In the genomic region with DNA sequence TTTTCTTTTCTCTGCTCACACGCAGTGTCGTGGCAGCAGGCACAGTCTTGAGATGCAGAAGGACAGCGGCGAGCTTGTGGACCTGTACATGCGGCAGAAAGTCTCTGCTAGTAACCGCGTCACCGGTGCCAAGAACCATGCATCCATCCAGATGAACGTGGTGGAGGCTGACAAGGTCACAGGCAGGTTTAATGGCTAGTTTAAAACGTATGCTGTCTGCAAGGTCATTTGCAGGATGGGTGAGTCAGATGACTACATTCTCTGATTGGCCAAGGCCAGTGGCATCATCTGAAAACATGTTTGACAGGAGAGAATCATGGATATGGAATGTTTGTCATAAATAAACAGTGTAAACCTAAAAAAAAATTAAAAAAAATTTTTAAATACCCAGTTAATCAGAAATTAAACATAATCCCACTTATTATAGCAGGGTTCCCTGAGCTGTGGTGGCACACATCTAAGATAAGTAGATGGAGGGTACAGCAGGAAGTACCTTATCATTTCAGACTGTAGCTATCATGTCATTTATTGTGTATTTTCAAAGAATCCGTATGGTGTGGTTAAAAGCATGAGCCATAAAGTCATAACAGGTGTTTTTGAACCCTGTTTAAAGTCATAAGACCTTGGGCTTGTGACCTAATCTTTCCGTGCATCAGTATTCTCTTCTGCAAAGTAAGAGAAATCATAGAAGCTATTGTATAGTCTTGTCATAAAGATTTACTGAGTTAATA, we compare ENCODE assay signal across 1 cellular context.
TF ChIP-seq lines count a peak whose summit lies in the region.

No MANE protein-coding gene starts in this region.

TF ChIP-seq in HepG2, 621 proteins besides CTCF, POLR2A, EP300 and RAD21:
- TF ChIP-seq, protein P1, sequence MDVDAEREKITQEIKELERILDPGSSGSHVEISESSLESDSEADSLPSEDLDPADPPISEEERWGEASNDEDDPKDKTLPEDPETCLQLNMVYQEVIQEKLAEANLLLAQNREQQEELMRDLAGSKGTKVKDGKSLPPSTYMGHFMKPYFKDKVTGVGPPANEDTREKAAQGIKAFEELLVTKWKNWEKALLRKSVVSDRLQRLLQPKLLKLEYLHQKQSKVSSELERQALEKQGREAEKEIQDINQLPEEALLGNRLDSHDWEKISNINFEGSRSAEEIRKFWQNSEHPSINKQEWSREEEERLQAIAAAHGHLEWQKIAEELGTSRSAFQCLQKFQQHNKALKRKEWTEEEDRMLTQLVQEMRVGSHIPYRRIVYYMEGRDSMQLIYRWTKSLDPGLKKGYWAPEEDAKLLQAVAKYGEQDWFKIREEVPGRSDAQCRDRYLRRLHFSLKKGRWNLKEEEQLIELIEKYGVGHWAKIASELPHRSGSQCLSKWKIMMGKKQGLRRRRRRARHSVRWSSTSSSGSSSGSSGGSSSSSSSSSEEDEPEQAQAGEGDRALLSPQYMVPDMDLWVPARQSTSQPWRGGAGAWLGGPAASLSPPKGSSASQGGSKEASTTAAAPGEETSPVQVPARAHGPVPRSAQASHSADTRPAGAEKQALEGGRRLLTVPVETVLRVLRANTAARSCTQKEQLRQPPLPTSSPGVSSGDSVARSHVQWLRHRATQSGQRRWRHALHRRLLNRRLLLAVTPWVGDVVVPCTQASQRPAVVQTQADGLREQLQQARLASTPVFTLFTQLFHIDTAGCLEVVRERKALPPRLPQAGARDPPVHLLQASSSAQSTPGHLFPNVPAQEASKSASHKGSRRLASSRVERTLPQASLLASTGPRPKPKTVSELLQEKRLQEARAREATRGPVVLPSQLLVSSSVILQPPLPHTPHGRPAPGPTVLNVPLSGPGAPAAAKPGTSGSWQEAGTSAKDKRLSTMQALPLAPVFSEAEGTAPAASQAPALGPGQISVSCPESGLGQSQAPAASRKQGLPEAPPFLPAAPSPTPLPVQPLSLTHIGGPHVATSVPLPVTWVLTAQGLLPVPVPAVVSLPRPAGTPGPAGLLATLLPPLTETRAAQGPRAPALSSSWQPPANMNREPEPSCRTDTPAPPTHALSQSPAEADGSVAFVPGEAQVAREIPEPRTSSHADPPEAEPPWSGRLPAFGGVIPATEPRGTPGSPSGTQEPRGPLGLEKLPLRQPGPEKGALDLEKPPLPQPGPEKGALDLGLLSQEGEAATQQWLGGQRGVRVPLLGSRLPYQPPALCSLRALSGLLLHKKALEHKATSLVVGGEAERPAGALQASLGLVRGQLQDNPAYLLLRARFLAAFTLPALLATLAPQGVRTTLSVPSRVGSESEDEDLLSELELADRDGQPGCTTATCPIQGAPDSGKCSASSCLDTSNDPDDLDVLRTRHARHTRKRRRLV (CRISPR knock-in tag; IDR thresholded peaks at IDR 0.05) = no peak
- TF ChIP-seq HOMEZ (CRISPR knock-in tag; IDR thresholded peaks at IDR 0.05; ENCODE audit: low read depth) = peak; percentile 34; the same call in 1 of the 2 replicates
- no peak for TF ChIP-seq NKX3-1 (CRISPR knock-in tag; IDR thresholded peaks at IDR 0.05)
- TF ChIP-seq, protein P2, sequence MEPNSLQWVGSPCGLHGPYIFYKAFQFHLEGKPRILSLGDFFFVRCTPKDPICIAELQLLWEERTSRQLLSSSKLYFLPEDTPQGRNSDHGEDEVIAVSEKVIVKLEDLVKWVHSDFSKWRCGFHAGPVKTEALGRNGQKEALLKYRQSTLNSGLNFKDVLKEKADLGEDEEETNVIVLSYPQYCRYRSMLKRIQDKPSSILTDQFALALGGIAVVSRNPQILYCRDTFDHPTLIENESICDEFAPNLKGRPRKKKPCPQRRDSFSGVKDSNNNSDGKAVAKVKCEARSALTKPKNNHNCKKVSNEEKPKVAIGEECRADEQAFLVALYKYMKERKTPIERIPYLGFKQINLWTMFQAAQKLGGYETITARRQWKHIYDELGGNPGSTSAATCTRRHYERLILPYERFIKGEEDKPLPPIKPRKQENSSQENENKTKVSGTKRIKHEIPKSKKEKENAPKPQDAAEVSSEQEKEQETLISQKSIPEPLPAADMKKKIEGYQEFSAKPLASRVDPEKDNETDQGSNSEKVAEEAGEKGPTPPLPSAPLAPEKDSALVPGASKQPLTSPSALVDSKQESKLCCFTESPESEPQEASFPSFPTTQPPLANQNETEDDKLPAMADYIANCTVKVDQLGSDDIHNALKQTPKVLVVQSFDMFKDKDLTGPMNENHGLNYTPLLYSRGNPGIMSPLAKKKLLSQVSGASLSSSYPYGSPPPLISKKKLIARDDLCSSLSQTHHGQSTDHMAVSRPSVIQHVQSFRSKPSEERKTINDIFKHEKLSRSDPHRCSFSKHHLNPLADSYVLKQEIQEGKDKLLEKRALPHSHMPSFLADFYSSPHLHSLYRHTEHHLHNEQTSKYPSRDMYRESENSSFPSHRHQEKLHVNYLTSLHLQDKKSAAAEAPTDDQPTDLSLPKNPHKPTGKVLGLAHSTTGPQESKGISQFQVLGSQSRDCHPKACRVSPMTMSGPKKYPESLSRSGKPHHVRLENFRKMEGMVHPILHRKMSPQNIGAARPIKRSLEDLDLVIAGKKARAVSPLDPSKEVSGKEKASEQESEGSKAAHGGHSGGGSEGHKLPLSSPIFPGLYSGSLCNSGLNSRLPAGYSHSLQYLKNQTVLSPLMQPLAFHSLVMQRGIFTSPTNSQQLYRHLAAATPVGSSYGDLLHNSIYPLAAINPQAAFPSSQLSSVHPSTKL (CRISPR knock-in tag; IDR thresholded peaks at IDR 0.05) = peak; percentile 20; the same call in 1 of the 2 replicates
- no peak for TF ChIP-seq ZNF746 (CRISPR knock-in tag; IDR thresholded peaks at IDR 0.05)
- TF ChIP-seq SAP130 (CRISPR knock-in tag; IDR thresholded peaks at IDR 0.05; ENCODE audit: low read depth) = peak; percentile 32
- TF ChIP-seq SP4 (CRISPR knock-in tag; IDR thresholded peaks at IDR 0.05) = no peak
- TF ChIP-seq FOSL2 (CRISPR knock-in tag; IDR thresholded peaks at IDR 0.05) = peak; percentile 82
- TF ChIP-seq, protein P3, sequence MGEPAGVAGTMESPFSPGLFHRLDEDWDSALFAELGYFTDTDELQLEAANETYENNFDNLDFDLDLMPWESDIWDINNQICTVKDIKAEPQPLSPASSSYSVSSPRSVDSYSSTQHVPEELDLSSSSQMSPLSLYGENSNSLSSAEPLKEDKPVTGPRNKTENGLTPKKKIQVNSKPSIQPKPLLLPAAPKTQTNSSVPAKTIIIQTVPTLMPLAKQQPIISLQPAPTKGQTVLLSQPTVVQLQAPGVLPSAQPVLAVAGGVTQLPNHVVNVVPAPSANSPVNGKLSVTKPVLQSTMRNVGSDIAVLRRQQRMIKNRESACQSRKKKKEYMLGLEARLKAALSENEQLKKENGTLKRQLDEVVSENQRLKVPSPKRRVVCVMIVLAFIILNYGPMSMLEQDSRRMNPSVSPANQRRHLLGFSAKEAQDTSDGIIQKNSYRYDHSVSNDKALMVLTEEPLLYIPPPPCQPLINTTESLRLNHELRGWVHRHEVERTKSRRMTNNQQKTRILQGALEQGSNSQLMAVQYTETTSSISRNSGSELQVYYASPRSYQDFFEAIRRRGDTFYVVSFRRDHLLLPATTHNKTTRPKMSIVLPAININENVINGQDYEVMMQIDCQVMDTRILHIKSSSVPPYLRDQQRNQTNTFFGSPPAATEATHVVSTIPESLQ (CRISPR knock-in tag; conservative IDR thresholded peaks at IDR 0.05) = no peak
- peak; percentile 48; the same call in 1 of the 2 replicates for TF ChIP-seq CREB1 (IDR thresholded peaks at IDR 0.05)
- TF ChIP-seq CREB1 (CRISPR knock-in tag; IDR thresholded peaks at IDR 0.05) = no peak
- TF ChIP-seq, protein P4, sequence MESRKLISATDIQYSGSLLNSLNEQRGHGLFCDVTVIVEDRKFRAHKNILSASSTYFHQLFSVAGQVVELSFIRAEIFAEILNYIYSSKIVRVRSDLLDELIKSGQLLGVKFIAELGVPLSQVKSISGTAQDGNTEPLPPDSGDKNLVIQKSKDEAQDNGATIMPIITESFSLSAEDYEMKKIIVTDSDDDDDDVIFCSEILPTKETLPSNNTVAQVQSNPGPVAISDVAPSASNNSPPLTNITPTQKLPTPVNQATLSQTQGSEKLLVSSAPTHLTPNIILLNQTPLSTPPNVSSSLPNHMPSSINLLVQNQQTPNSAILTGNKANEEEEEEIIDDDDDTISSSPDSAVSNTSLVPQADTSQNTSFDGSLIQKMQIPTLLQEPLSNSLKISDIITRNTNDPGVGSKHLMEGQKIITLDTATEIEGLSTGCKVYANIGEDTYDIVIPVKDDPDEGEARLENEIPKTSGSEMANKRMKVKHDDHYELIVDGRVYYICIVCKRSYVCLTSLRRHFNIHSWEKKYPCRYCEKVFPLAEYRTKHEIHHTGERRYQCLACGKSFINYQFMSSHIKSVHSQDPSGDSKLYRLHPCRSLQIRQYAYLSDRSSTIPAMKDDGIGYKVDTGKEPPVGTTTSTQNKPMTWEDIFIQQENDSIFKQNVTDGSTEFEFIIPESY (CRISPR knock-in tag; IDR thresholded peaks at IDR 0.05) = peak; percentile 60; the same call in 1 of the 2 replicates
- no peak for TF ChIP-seq CBX2 (IDR thresholded peaks at IDR 0.05; ENCODE audit: low read depth, low read length)
- TF ChIP-seq CBX2 (CRISPR knock-in tag; IDR thresholded peaks at IDR 0.05; ENCODE audit: low read depth) = no peak
